Comparison of ENCODE assay signal across 16 cellular contexts in the genomic region with DNA sequence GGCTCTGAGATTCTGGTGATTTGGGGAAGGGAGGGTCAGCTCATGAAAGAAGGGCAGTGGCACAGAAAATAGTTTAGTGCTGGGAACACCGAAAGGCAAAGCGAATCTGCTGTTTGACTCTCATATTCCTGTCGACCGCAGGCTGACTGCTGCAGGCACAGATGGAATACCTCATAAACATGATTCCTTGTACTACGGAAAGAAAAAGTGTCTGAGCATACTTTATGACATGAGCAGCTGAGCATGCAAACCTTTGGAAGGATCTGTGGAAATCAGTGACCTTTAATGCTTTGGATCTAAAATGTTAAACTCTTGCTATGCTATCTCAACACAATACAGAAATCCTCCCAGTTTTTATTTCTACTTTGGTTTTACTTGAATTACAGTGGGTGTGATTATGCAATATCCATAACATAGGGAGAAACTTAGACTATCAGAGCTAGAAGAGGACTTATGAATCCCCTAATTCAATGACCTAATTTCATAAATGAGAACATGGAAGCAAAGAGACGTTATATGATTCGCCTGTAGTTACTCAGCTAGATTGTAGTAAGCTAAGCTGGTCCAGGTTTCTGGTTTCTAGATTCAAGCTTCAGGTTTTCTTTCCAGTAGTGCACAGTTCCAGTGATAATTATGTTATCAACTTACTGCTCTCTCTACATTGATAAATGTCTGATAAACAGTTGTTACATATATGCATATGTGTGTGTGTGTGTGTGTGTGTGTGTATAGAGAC.
"Had no signal": no experiment of that assay in that cellular context is flagged by ENCODE, and none has a peak within 500 bp of the region (broad histone marks: within the 10 kb centered on the region; RNA-seq: fewer than 3 reads in every experiment).

No MANE protein-coding gene starts in this region.

- H3K4me3 ChIP-seq: breast epithelium, neural progenitor cell, pancreas had no signal

- H3K27ac ChIP-seq: breast epithelium, neural progenitor cell, pancreas had no signal

- ATAC-seq: left ventricle myocardium superior had no signal

- H3K9ac ChIP-seq: neural progenitor cell had no signal

- H3K4me1 ChIP-seq: breast epithelium, pancreas had no signal

- H3K27me3 ChIP-seq: breast epithelium, neural progenitor cell, pancreas had no signal

- H3K36me3 ChIP-seq: breast epithelium, pancreas had no signal

- DNase-seq: activated CD4-positive, alpha-beta memory T cell treated with anti-CD3 and anti-CD28 coated beads, Interleukin-2, amount 10 ng/mL, durations not matched to agents 7 days and 5 days; activated gamma-delta T cell; activated naive CD8-positive, alpha-beta T cell treated with anti-CD3 and anti-CD28 coated beads for 36 hours; activated T-cell treated with anti-CD3 and anti-CD28 coated beads, Interleukin-2, amount 50 U/mL, for 48 hours; anterior cingulate cortex; left ventricle myocardium superior; mesendoderm; pancreas; retina; stimulated activated CD4-positive, alpha-beta T cell treated with anti-CD3 and anti-CD28 coated beads, Interleukin-1b, Interleukin-23, amount 100 ng/mL, for 48 hours; stimulated activated naive CD4-positive, alpha-beta T cell; SW 1271; T1000; trophoblast cell had no signal

- H3K9me3 ChIP-seq: breast epithelium, pancreas had no signal
